Comparison of ENCODE assay signal across 22 cellular contexts in the genomic region with DNA sequence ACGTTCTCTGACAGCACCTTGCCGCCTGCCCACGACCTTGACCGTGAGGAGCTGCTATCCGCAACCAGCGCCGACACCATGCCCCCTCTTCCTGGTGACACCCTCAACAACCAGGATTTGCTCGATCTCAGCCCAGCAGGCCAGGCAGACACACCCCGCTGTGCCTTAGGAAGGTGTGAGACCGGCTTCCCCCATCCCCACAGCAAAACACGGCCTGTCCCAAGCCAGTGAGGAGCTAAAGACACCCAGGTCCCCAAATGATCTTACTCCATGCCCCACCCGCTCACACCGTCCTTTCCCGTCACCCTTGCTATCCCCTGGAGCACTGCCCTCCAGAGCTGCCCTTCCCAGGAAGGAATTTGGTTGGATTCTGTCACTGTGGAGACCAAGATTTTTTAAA. TPM values are rescaled to one million over a fixed set of nuclear protein-coding genes. Genes with fewer than 3 reads are reported as not detected.
A peak's percentile ranks its signal among the peaks of the same experiment; 100 is the strongest.
DNase-seq lines count a peak whose midpoint lies in the region; ATAC-seq and TF ChIP-seq lines count a peak whose summit lies in the region.
"Had no signal": no experiment of that assay in that cellular context is flagged by ENCODE, and none has a peak within 500 bp of the region (broad histone marks: within the 10 kb centered on the region; RNA-seq: fewer than 3 reads in every experiment).

No MANE protein-coding gene starts in this region.

- H3K4me3 ChIP-seq in neural progenitor cell, result no peak overlapping the region

- no peak overlapping the region for H2AFZ ChIP-seq in neural progenitor cell (replicated peaks)

- no peak overlapping the region for H3K4me2 ChIP-seq in neural progenitor cell
- H3K4me2 ChIP-seq: KMS-11, SK-N-SH had no signal

- no peaks in the 10 kb centered on the region for H4K20me1 ChIP-seq in neural progenitor cell (ENCODE audit: low read depth)

- H3K36me3 ChIP-seq in neural progenitor cell, result no peaks in the 10 kb centered on the region

- H3K27ac ChIP-seq in neural progenitor cell, result no peak overlapping the region
- H3K27ac ChIP-seq: 22Rv1, KMS-11 had no signal

- H3K27me3 ChIP-seq in neural progenitor cell, result no peaks in the 10 kb centered on the region

- H3K9me3 Mint-ChIP-seq in natural killer cell (no peaks in the 10 kb centered on the region), neural progenitor cell (no peaks in the 10 kb centered on the region)
- H3K9me3 Mint-ChIP-seq in natural killer cell treated with Interleukin-12 subunit alpha and Interleukin-12 subunit beta and Interleukin-15 and Interleukin-18, amount 100 ng/mL, for 72 hours, result no peaks in the 10 kb centered on the region
- no peaks in the 10 kb centered on the region for H3K9me3 Mint-ChIP-seq in dendritic cell treated with granulocyte-macrophage colony-stimulating factor and Interleukin-4, amounts not matched to agents 40 ng/mL and 50 ng/mL, for 4 days

- DNase-seq in natural killer cell (no peak), neural progenitor cell (ENCODE audit: low spot score) (no peak), DMS153 treated with DMSO at 0.1 percent for 48 hours (lab: John Stamatoyannopoulos, UW; ENCODE audit: unreplicated experiment) (no peak), anterior cingulate cortex (lab: John Stamatoyannopoulos, UW) (no peak), NCI-H1105 treated with DMSO at 0.1 percent for 48 hours (lab: John Stamatoyannopoulos, UW) (no peak)
- no peak for DNase-seq in natural killer cell treated with Interleukin-12 subunit alpha and Interleukin-12 subunit beta and Interleukin-15 and Interleukin-18, amount 100 ng/mL, for 72 hours (ENCODE audit: low spot score)
- DNase-seq: ACHN; C1 segment of cervical spinal cord; EL; NCI-H1092 treated with DMSO at 0.1 percent for 48 hours; NCI-H146; NCI-H2029; NCI-H226; NCI-H524; NCI-H774; NK-92 treated with Interleukin-12 subunit alpha and Interleukin-12 subunit beta, amount 100 ng/mL, for 24 hours; SIG-M5; SK-N-SH had no signal

- H3F3A ChIP-seq in neural progenitor cell (ENCODE audit: low read depth), result peaks cover 13% of the 10 kb centered on the region

- H3K4me1 Mint-ChIP-seq in natural killer cell (peaks cover 15 to 17% of the 10 kb centered on the region in 2 donors), neural progenitor cell (peaks cover 59% of the 10 kb centered on the region)
- H3K4me1 Mint-ChIP-seq in natural killer cell treated with Interleukin-12 subunit alpha and Interleukin-12 subunit beta and Interleukin-15 and Interleukin-18, amount 100 ng/mL, for 72 hours (ENCODE audit: low read depth in 2 of 2), result peaks cover 5 to 7% of the 10 kb centered on the region in 2 donors
- H3K4me1 Mint-ChIP-seq in dendritic cell treated with granulocyte-macrophage colony-stimulating factor and Interleukin-4, amounts not matched to agents 40 ng/mL and 50 ng/mL, for 4 days (ENCODE audit: low read depth), result peaks cover 90% of the 10 kb centered on the region

- intact Hi-C loops in natural killer cell (cut with micrococcal nuclease), result no loop called here
- intact Hi-C loops in dendritic cell treated with granulocyte-macrophage colony-stimulating factor and Interleukin-4, amounts not matched to agents 40 ng/mL and 50 ng/mL, for 4 days (cut with micrococcal nuclease), result no loop called here

- no peak overlapping the region for H3K9ac ChIP-seq in neural progenitor cell
- H3K9ac ChIP-seq: KMS-11, SK-N-SH had no signal

- H3K36me3 Mint-ChIP-seq in natural killer cell (no peaks in the 10 kb centered on the region), neural progenitor cell (peaks cover 5% of the 10 kb centered on the region)
- H3K36me3 Mint-ChIP-seq in natural killer cell treated with Interleukin-12 subunit alpha and Interleukin-12 subunit beta and Interleukin-15 and Interleukin-18, amount 100 ng/mL, for 72 hours, result no peaks in the 10 kb centered on the region
- H3K36me3 Mint-ChIP-seq in dendritic cell treated with granulocyte-macrophage colony-stimulating factor and Interleukin-4, amounts not matched to agents 40 ng/mL and 50 ng/mL, for 4 days (ENCODE audit: low read depth), result peaks cover 21% of the 10 kb centered on the region

- TF ChIP-seq CTCF in natural killer cell (IDR thresholded peaks at IDR 0.05), result no peak
- TF ChIP-seq CTCF in neural progenitor cell (IDR thresholded peaks at IDR 0.05), result no peak

- H3K27ac Mint-ChIP-seq in natural killer cell (no peak overlapping the region), neural progenitor cell (peak overlapping the region; percentile 22)
- no peak overlapping the region for H3K27ac Mint-ChIP-seq in natural killer cell treated with Interleukin-12 subunit alpha and Interleukin-12 subunit beta and Interleukin-15 and Interleukin-18, amount 100 ng/mL, for 72 hours
- H3K27ac Mint-ChIP-seq in dendritic cell treated with granulocyte-macrophage colony-stimulating factor and Interleukin-4, amounts not matched to agents 40 ng/mL and 50 ng/mL, for 4 days, result peak overlapping the region; percentile 99

- H3K4me3 Mint-ChIP-seq in natural killer cell (peak overlapping the region; percentile 6), neural progenitor cell (peak overlapping the region; percentile 6)
- H3K4me3 Mint-ChIP-seq in natural killer cell treated with Interleukin-12 subunit alpha and Interleukin-12 subunit beta and Interleukin-15 and Interleukin-18, amount 100 ng/mL, for 72 hours, result no peak overlapping the region
- H3K4me3 Mint-ChIP-seq in dendritic cell treated with granulocyte-macrophage colony-stimulating factor and Interleukin-4, amounts not matched to agents 40 ng/mL and 50 ng/mL, for 4 days, result peak overlapping the region; percentile 34

- H3K27me3 Mint-ChIP-seq in natural killer cell (ENCODE audit: low read depth in 2 of 2), result no peaks in the 10 kb centered on the region
- no peaks in the 10 kb centered on the region for H3K27me3 Mint-ChIP-seq in natural killer cell treated with Interleukin-12 subunit alpha and Interleukin-12 subunit beta and Interleukin-15 and Interleukin-18, amount 100 ng/mL, for 72 hours
- H3K27me3 Mint-ChIP-seq in dendritic cell treated with granulocyte-macrophage colony-stimulating factor and Interleukin-4, amounts not matched to agents 40 ng/mL and 50 ng/mL, for 4 days, result peaks cover 13% of the 10 kb centered on the region
- peaks cover 11% of the 10 kb centered on the region for H3K27me3 Mint-ChIP-seq in neural progenitor cell (ENCODE audit: insufficient read depth, low read depth)

- H3K4me1 ChIP-seq in neural progenitor cell, result peaks cover 24% of the 10 kb centered on the region

- H3K79me2 ChIP-seq in neural progenitor cell (ENCODE audit: low read depth), result no peaks in the 10 kb centered on the region

- ATAC-seq in natural killer cell (no peak), GM19324 (IDR thresholded peaks at IDR 0.05; ENCODE audit: low FRiP score, unreplicated experiment) (no peak)
- ATAC-seq in natural killer cell treated with Interleukin-12 subunit alpha and Interleukin-12 subunit beta and Interleukin-15 and Interleukin-18, amount 100 ng/mL, for 72 hours, result no peak

- no peaks in the 10 kb centered on the region for H3K9me3 ChIP-seq in neural progenitor cell (ENCODE audit: low read depth)
- H3K9me3 ChIP-seq: SK-N-SH had no signal

RNA-seq across cellular contexts. Expression of gene TTYH3, which starts 21.3 kb away (rescaled TPM):
- 10 to 100 TPM; 38.3 to 47.1 (median 42.4) TPM for total RNA-seq in natural killer cell
- total RNA-seq in natural killer cell treated with Interleukin-12 subunit alpha and Interleukin-12 subunit beta and Interleukin-15 and Interleukin-18, amount 100 ng/mL, for 72 hours, result 10 to 100 TPM; 23.7 to 24.8 TPM
- 13.2 and 60.0 TPM in 2 replicates for total RNA-seq in neural progenitor cell (ENCODE audit: low replicate concordance)

RNA-seq across cellular contexts. Expression of gene IQCE, which starts 51.7 kb away (rescaled TPM):
- total RNA-seq in natural killer cell (10 to 100 TPM in 2 of 3 donors, 1 to 10 TPM in 1; 9.6 to 13.5 (median 11.3) TPM), neural progenitor cell (ENCODE audit: low replicate concordance) (4.6 and 10.1 TPM in 2 replicates)
- total RNA-seq in natural killer cell treated with Interleukin-12 subunit alpha and Interleukin-12 subunit beta and Interleukin-15 and Interleukin-18, amount 100 ng/mL, for 72 hours, result 10 to 100 TPM; 11.6 to 17.7 TPM

RNA-seq across cellular contexts. Expression of gene BRAT1, which starts 55.1 kb away (rescaled TPM):
- 10 to 100 TPM; 24.9 to 26.7 (median 25.6) TPM for total RNA-seq in natural killer cell
- 10 to 100 TPM; 27.0 to 61.4 TPM for total RNA-seq in natural killer cell treated with Interleukin-12 subunit alpha and Interleukin-12 subunit beta and Interleukin-15 and Interleukin-18, amount 100 ng/mL, for 72 hours
- total RNA-seq in neural progenitor cell (ENCODE audit: low replicate concordance), result 9.3 and 52.2 TPM in 2 replicates

Comparison
In these comparisons a context has a peak if more than half of its experiments do, and no peak if none do; other contexts are left out.
1. H3K27ac Mint-ChIP-seq: peak in dendritic cell treated with granulocyte-macrophage colony-stimulating factor and Interleukin-4, amounts not matched to agents 40 ng/mL and 50 ng/mL, for 4 days (single experiment) and neural progenitor cell (single experiment); none in natural killer cell (0 of 2) and natural killer cell treated with Interleukin-12 subunit alpha and Interleukin-12 subunit beta and Interleukin-15 and Interleukin-18, amount 100 ng/mL, for 72 hours (0 of 2).